2 cellular contexts compared by ENCODE assay signal in the genomic region with DNA sequence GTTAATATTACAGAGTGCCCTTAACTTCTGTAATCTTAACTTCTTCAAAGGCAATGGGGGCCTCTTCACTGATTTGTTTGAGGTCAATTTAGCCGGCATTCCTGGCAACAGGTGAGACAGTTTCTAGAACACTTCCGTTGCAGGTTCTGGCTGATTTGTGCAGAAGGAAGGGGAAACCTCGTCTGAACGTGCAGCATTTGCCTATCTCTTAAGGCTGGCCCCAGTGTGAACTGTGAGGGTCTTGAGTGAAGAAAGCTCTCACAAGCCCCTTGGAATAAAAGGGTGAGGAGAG.
TF ChIP-seq lines count a peak whose summit lies in the region.

No MANE protein-coding gene starts in this region.

TF ChIP-seq in HCT116, 20 proteins besides CTCF, POLR2A, EP300 and RAD21:
- TF ChIP-seq EGR1 (IDR thresholded peaks at IDR 0.05; ENCODE audit: low read depth) (no peak), ELF1 (IDR thresholded peaks at IDR 0.05; ENCODE audit: borderline replicate concordance, low read depth) (no peak), EZH2 (IDR thresholded peaks at IDR 0.05) (no peak), SP1 (IDR thresholded peaks at IDR 0.05; ENCODE audit: low read depth) (no peak)
- TF ChIP-seq, protein P1, sequence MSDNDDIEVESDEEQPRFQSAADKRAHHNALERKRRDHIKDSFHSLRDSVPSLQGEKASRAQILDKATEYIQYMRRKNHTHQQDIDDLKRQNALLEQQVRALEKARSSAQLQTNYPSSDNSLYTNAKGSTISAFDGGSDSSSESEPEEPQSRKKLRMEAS (IDR thresholded peaks at IDR 0.05), result no peak
- TF ChIP-seq, protein P2, sequence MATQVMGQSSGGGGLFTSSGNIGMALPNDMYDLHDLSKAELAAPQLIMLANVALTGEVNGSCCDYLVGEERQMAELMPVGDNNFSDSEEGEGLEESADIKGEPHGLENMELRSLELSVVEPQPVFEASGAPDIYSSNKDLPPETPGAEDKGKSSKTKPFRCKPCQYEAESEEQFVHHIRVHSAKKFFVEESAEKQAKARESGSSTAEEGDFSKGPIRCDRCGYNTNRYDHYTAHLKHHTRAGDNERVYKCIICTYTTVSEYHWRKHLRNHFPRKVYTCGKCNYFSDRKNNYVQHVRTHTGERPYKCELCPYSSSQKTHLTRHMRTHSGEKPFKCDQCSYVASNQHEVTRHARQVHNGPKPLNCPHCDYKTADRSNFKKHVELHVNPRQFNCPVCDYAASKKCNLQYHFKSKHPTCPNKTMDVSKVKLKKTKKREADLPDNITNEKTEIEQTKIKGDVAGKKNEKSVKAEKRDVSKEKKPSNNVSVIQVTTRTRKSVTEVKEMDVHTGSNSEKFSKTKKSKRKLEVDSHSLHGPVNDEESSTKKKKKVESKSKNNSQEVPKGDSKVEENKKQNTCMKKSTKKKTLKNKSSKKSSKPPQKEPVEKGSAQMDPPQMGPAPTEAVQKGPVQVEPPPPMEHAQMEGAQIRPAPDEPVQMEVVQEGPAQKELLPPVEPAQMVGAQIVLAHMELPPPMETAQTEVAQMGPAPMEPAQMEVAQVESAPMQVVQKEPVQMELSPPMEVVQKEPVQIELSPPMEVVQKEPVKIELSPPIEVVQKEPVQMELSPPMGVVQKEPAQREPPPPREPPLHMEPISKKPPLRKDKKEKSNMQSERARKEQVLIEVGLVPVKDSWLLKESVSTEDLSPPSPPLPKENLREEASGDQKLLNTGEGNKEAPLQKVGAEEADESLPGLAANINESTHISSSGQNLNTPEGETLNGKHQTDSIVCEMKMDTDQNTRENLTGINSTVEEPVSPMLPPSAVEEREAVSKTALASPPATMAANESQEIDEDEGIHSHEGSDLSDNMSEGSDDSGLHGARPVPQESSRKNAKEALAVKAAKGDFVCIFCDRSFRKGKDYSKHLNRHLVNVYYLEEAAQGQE (IDR thresholded peaks at IDR 0.05; ENCODE audit: low read depth), result no peak

TF ChIP-seq in HEK293T, 16 proteins besides CTCF, POLR2A, EP300 and RAD21:
- no peak for TF ChIP-seq CTBP1 (IDR thresholded peaks at IDR 0.05; ENCODE audit: borderline replicate concordance)
- TF ChIP-seq BHLHE40 (IDR thresholded peaks at IDR 0.05; ENCODE audit: borderline replicate concordance), result no peak
- no peak for TF ChIP-seq ARNT (IDR thresholded peaks at IDR 0.05)
- TF ChIP-seq HDGF (IDR thresholded peaks at IDR 0.05; ENCODE audit: borderline replicate concordance), result no peak
- TF ChIP-seq NFRKB (IDR thresholded peaks at IDR 0.05), result no peak
- no peak for TF ChIP-seq ZNF384 (IDR thresholded peaks at IDR 0.05)
TF ChIP-seq in HEK293T: peak in this region for 0.
